8 cellular contexts compared by ENCODE assay signal in the genomic region with DNA sequence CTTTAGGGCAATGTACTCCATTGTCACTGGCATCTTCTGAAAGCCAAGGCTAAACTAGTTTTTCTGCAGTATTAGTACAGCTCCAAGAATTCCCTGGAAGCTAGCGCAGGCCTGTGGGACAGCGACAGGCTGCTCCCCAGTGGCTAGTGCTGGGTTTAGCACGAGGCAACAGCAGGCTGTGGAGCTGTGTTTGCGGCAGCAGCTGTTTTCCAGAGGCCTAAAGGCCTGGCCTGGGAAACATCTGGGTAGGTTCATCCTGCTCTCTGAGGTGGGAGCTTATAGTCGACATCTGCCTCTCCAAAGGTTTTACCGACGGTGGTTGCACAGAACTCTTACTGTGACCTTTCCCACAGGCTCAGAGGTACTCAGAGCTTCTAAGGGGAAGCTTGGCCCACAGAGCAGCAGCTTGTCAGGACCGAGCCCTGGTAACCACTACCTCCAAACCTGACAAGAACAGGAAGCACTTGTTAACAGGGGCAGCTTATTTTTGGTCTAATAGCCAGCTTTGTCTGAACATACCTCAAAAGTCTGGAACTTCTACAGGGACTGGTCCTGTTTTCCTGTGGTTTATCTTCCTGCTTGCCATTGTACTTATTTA. TPM values are rescaled to one million over a fixed set of nuclear protein-coding genes. Genes with fewer than 3 reads are reported as not detected.
DNase-seq lines count a peak whose midpoint lies in the region; ATAC-seq and TF ChIP-seq lines count a peak whose summit lies in the region.

No MANE protein-coding gene starts in this region.

- H3K27ac Mint-ChIP-seq in Caco-2 (ENCODE audit: unreplicated experiment), result no peak overlapping the region

- no peak for ATAC-seq in HG03442 (IDR thresholded peaks at IDR 0.05; ENCODE audit: unreplicated experiment)
- no peak for ATAC-seq in GM18870 (IDR thresholded peaks at IDR 0.05; ENCODE audit: unreplicated experiment)
- no peak for ATAC-seq in HG02759 (IDR thresholded peaks at IDR 0.05; ENCODE audit: unreplicated experiment)

- no peaks in the 10 kb centered on the region for H3K9me3 Mint-ChIP-seq in Caco-2 (ENCODE audit: unreplicated experiment)

- H3K27me3 ChIP-seq in Caco-2 (replicated peaks; ENCODE audit: control insufficient read depth, insufficient read depth, low read length), result no peaks in the 10 kb centered on the region

- peak in 1 of 2 experiments; percentile 42 for TF ChIP-seq CTCF in Caco-2 (IDR thresholded peaks at IDR 0.05; ENCODE audit: insufficient read depth in 1 of 2, low read depth in 1 of 2, low read length in 1 of 2, severe bottlenecking in 1 of 2, unreplicated experiment in 1 of 2)

- intact Hi-C loops in Caco-2 (cut with micrococcal nuclease; ENCODE audit: unreplicated experiment), result loop anchor here (1.0 kb wide), 1 partner anchor 222 kb away; no protein-coding TSS in a partner anchor

- no TSS peak for BruUV-seq in Caco-2 (replicated peaks; lab: Mats Ljungman, UMichigan)

- H3K4me3 ChIP-seq in Caco-2 (ENCODE audit: low read depth, low read length), result no peak overlapping the region

- no peaks in the 10 kb centered on the region for H3K4me1 Mint-ChIP-seq in Caco-2 (ENCODE audit: low read depth, unreplicated experiment)

- H3K4me1 ChIP-seq in Caco-2, result no peaks in the 10 kb centered on the region

- POLR2A ChIA-PET in Caco-2 (lab: Charles Lee), result no interaction called here

- H3K27me3 Mint-ChIP-seq in Caco-2 (ENCODE audit: insufficient read depth, unreplicated experiment), result no peaks in the 10 kb centered on the region

- CTCF ChIA-PET in Caco-2 (lab: Charles Lee), result interaction anchor here (0.6 to 1.7 kb wide), 5 partner anchors 17 to 281 kb away, joined by 3 to 8 read pairs (median 4); partner anchors contain the start of gene CC2D1B

- H3K36me3 Mint-ChIP-seq in Caco-2 (ENCODE audit: insufficient read depth, unreplicated experiment), result peaks cover 38% of the 10 kb centered on the region

- no peaks in the 10 kb centered on the region for H3K9me3 ChIP-seq in Caco-2

- peaks cover under 1% of the 10 kb centered on the region; the same call in 1 of the 2 replicates for H3K36me3 ChIP-seq in Caco-2 (ENCODE audit: control insufficient read depth, insufficient read depth, low read length)

- DNase-seq in Caco-2 (peak; percentile 56), M059J (ENCODE audit: low read depth) (peak; percentile 17), dedifferentiated amniotic fluid mesenchymal stem cell (ENCODE audit: extremely low spot score) (peak; percentile 22), mesenteric fat pad (ENCODE audit: low spot score) (peak; percentile 55)
- DNase-seq in activated naive CD4-positive, alpha-beta T cell (lab: John Stamatoyannopoulos, UW), result no peak

- no peak overlapping the region for H3K4me3 Mint-ChIP-seq in Caco-2 (ENCODE audit: unreplicated experiment)

RNA-seq across cellular contexts. Expression of gene CC2D1B, which starts 17.2 kb away (rescaled TPM):
- total RNA-seq in Caco-2 (2022), result 31.1 and 32.4 TPM in 2 replicates
- total RNA-seq in M059J (2014; rRNA removed; shearing (Covaris generic)), result 20.8 and 32.5 TPM in 2 replicates
- total RNA-seq in mesenteric fat pad, result 32.9 TPM

RNA-seq across cellular contexts. Expression of gene ORC1, which starts 55.4 kb away (rescaled TPM):
- total RNA-seq in Caco-2 (2022), result 12.1 and 14.0 TPM in 2 replicates
- 16.7 and 20.2 TPM in 2 replicates for total RNA-seq in M059J (2014; rRNA removed; shearing (Covaris generic))
- total RNA-seq in mesenteric fat pad, result 0.35 TPM

RNA-seq across cellular contexts. Expression of gene PRPF38A, which starts 55.6 kb away (rescaled TPM):
- total RNA-seq in Caco-2 (2022) (40.4 and 43.1 TPM in 2 replicates), mesenteric fat pad (25.9 TPM)
- total RNA-seq in M059J (2014; rRNA removed; shearing (Covaris generic)), result 15.6 and 19.5 TPM in 2 replicates

Comparison
In these comparisons a context has a peak if more than half of its experiments do, and no peak if none do; other contexts are left out.
1. DNase-seq: peak in Caco-2 (2 of 2), M059J (single experiment), dedifferentiated amniotic fluid mesenchymal stem cell (single experiment) and mesenteric fat pad (single experiment); none in activated naive CD4-positive, alpha-beta T cell (0 of 4).